Comparison of ENCODE assay signal across 1 cellular context in the genomic region with DNA sequence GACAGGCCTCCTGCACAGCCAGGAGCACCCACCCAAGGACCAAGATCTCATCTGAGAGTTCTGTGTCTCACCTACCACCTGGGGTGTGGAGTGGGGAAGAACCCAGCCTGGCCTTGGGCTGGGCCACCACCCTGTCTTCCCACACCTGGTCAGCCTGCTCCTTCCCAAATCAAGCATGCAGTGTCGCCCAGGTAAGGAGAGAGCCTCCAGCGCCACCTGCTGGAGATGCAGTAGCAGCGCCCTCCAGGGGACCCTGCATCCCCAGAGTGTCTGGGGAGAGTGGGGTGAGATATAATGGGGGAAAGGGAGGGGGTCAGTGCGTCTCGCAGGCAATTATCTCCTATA.
TF ChIP-seq lines count a peak whose summit lies in the region.

No MANE protein-coding gene starts in this region.

TF ChIP-seq in K562, 482 proteins besides CTCF, POLR2A, EP300 and RAD21 (continued from another document and continues in another):
- TF ChIP-seq, protein P1, sequence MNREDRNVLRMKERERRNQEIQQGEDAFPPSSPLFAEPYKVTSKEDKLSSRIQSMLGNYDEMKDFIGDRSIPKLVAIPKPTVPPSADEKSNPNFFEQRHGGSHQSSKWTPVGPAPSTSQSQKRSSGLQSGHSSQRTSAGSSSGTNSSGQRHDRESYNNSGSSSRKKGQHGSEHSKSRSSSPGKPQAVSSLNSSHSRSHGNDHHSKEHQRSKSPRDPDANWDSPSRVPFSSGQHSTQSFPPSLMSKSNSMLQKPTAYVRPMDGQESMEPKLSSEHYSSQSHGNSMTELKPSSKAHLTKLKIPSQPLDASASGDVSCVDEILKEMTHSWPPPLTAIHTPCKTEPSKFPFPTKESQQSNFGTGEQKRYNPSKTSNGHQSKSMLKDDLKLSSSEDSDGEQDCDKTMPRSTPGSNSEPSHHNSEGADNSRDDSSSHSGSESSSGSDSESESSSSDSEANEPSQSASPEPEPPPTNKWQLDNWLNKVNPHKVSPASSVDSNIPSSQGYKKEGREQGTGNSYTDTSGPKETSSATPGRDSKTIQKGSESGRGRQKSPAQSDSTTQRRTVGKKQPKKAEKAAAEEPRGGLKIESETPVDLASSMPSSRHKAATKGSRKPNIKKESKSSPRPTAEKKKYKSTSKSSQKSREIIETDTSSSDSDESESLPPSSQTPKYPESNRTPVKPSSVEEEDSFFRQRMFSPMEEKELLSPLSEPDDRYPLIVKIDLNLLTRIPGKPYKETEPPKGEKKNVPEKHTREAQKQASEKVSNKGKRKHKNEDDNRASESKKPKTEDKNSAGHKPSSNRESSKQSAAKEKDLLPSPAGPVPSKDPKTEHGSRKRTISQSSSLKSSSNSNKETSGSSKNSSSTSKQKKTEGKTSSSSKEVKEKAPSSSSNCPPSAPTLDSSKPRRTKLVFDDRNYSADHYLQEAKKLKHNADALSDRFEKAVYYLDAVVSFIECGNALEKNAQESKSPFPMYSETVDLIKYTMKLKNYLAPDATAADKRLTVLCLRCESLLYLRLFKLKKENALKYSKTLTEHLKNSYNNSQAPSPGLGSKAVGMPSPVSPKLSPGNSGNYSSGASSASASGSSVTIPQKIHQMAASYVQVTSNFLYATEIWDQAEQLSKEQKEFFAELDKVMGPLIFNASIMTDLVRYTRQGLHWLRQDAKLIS (CRISPR knock-in tag; IDR thresholded peaks at IDR 0.05), result 0 out of 2 replicates have a peak, but pooled peaks have one; percentile 1
- TF ChIP-seq CREBBP (IDR thresholded peaks at IDR 0.05; ENCODE audit: low read depth, low read length) (no peak), POLR2G (IDR thresholded peaks at IDR 0.05; ENCODE audit: low read depth, low read length) (no peak), COPS2 (conservative IDR thresholded peaks at IDR 0.05) (no peak), POLR2B (IDR thresholded peaks at IDR 0.05; ENCODE audit: low read depth, partially characterized antibody) (no peak), NBN (IDR thresholded peaks at IDR 0.05; ENCODE audit: low read depth) (no peak), ZNF583 (CRISPR knock-in tag; IDR thresholded peaks at IDR 0.05) (no peak), PRMT5 (CRISPR knock-in tag; IDR thresholded peaks at IDR 0.05) (no peak), HOXB6 (CRISPR knock-in tag; IDR thresholded peaks at IDR 0.05; ENCODE audit: borderline replicate concordance) (no peak), ZC3H8 (IDR thresholded peaks at IDR 0.05) (no peak), HLTF (IDR thresholded peaks at IDR 0.05) (no peak), ZNF561 (CRISPR knock-in tag; conservative IDR thresholded peaks at IDR 0.05) (no peak), NONO (IDR thresholded peaks at IDR 0.05; ENCODE audit: low read depth in 2 of 2, low read length in 1 of 2) (no peak), PML (IDR thresholded peaks at IDR 0.05; ENCODE audit: low read length) (no peak), KLF6 (CRISPR knock-in tag; IDR thresholded peaks at IDR 0.05; ENCODE audit: borderline replicate concordance) (no peak), ZNF311 (CRISPR knock-in tag; IDR thresholded peaks at IDR 0.05) (no peak), HNRNPK (IDR thresholded peaks at IDR 0.05; ENCODE audit: low read depth, low read length, poor library complexity, severe bottlenecking) (no peak), NEUROD1 (IDR thresholded peaks at IDR 0.05; ENCODE audit: borderline replicate concordance, low read depth, low read length, partially characterized antibody) (peak; percentile 25), SAP30 (IDR thresholded peaks at IDR 0.05; ENCODE audit: borderline replicate concordance, insufficient read depth, low read depth, low read length, poor library complexity, severe bottlenecking) (no peak), RBM15 (IDR thresholded peaks at IDR 0.05; ENCODE audit: insufficient read depth, low read length) (no peak), L3MBTL2 (IDR thresholded peaks at IDR 0.05) (no peak), XRCC5 (IDR thresholded peaks at IDR 0.05; ENCODE audit: low read depth, low read length) (peak; percentile 74; the same call in 1 of the 2 replicates), KDM4B (IDR thresholded peaks at IDR 0.05; ENCODE audit: borderline replicate concordance in 2 of 2, low read depth in 1 of 2) (no peak), MECOM (CRISPR knock-in tag; IDR thresholded peaks at IDR 0.05) (0 out of 2 replicates have a peak, but pooled peaks have one; percentile 2), PYGO2 (tag; IDR thresholded peaks at IDR 0.05) (no peak), SMC3 (conservative IDR thresholded peaks at IDR 0.05; ENCODE audit: insufficient read depth, low read depth, low read length) (peak; percentile 99), SMARCA5 (IDR thresholded peaks at IDR 0.05) (no peak), RBBP5 (IDR thresholded peaks at IDR 0.05; ENCODE audit: borderline replicate concordance, insufficient read depth, low read length, poor library complexity, severe bottlenecking) (no peak), BMI1 (IDR thresholded peaks at IDR 0.05; ENCODE audit: low read length) (no peak), RBM22 (IDR thresholded peaks at IDR 0.05; ENCODE audit: low read depth, low read length, poor library complexity, severe bottlenecking) (no peak), RFX5 (IDR thresholded peaks at IDR 0.05; ENCODE audit: low read depth, low read length) (no peak), PTBP1 (IDR thresholded peaks at IDR 0.05; ENCODE audit: low read depth, low read length) (no peak), ZNF785 (CRISPR knock-in tag; IDR thresholded peaks at IDR 0.05) (no peak), HNRNPH1 (optimal IDR thresholded peaks at IDR 0.05; ENCODE audit: low read depth, low read length) (no peak), FOXA3 (CRISPR knock-in tag; conservative IDR thresholded peaks at IDR 0.05 in 1 of 2, IDR thresholded peaks at IDR 0.05 in 1 of 2) (no peak), SMARCE1 (IDR thresholded peaks at IDR 0.05) (no peak), LCOR (CRISPR knock-in tag; IDR thresholded peaks at IDR 0.05) (peak; percentile 35; the same call in 1 of the 2 replicates)
- TF ChIP-seq, protein P2, sequence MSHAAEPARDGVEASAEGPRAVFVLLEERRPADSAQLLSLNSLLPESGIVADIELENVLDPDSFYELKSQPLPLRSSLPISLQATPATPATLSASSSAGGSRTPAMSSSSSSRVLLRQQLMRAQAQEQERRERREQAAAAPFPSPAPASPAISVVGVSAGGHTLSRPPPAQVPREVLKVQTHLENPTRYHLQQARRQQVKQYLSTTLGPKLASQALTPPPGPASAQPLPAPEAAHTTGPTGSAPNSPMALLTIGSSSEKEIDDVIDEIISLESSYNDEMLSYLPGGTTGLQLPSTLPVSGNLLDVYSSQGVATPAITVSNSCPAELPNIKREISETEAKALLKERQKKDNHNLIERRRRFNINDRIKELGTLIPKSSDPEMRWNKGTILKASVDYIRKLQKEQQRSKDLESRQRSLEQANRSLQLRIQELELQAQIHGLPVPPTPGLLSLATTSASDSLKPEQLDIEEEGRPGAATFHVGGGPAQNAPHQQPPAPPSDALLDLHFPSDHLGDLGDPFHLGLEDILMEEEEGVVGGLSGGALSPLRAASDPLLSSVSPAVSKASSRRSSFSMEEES (CRISPR knock-in tag; IDR thresholded peaks at IDR 0.05), result no peak
- TF ChIP-seq, protein P3, sequence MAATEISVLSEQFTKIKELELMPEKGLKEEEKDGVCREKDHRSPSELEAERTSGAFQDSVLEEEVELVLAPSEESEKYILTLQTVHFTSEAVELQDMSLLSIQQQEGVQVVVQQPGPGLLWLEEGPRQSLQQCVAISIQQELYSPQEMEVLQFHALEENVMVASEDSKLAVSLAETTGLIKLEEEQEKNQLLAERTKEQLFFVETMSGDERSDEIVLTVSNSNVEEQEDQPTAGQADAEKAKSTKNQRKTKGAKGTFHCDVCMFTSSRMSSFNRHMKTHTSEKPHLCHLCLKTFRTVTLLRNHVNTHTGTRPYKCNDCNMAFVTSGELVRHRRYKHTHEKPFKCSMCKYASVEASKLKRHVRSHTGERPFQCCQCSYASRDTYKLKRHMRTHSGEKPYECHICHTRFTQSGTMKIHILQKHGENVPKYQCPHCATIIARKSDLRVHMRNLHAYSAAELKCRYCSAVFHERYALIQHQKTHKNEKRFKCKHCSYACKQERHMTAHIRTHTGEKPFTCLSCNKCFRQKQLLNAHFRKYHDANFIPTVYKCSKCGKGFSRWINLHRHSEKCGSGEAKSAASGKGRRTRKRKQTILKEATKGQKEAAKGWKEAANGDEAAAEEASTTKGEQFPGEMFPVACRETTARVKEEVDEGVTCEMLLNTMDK (IDR thresholded peaks at IDR 0.05; ENCODE audit: borderline replicate concordance, insufficient read depth, low read depth, low read length, poor library complexity, severe bottlenecking), result peak; percentile 33
- TF ChIP-seq, protein P4, sequence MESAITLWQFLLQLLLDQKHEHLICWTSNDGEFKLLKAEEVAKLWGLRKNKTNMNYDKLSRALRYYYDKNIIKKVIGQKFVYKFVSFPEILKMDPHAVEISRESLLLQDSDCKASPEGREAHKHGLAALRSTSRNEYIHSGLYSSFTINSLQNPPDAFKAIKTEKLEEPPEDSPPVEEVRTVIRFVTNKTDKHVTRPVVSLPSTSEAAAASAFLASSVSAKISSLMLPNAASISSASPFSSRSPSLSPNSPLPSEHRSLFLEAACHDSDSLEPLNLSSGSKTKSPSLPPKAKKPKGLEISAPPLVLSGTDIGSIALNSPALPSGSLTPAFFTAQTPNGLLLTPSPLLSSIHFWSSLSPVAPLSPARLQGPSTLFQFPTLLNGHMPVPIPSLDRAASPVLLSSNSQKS (CRISPR knock-in tag; IDR thresholded peaks at IDR 0.05), result no peak
- TF ChIP-seq, protein P5, sequence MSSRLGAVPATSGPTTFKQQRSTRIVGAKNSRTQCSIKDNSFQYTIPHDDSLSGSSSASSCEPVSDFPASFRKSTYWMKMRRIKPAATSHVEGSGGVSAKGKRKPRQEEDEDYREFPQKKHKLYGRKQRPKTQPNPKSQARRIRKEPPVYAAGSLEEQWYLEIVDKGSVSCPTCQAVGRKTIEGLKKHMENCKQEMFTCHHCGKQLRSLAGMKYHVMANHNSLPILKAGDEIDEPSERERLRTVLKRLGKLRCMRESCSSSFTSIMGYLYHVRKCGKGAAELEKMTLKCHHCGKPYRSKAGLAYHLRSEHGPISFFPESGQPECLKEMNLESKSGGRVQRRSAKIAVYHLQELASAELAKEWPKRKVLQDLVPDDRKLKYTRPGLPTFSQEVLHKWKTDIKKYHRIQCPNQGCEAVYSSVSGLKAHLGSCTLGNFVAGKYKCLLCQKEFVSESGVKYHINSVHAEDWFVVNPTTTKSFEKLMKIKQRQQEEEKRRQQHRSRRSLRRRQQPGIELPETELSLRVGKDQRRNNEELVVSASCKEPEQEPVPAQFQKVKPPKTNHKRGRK (tag; IDR thresholded peaks at IDR 0.05), result no peak
- TF ChIP-seq, protein P6, sequence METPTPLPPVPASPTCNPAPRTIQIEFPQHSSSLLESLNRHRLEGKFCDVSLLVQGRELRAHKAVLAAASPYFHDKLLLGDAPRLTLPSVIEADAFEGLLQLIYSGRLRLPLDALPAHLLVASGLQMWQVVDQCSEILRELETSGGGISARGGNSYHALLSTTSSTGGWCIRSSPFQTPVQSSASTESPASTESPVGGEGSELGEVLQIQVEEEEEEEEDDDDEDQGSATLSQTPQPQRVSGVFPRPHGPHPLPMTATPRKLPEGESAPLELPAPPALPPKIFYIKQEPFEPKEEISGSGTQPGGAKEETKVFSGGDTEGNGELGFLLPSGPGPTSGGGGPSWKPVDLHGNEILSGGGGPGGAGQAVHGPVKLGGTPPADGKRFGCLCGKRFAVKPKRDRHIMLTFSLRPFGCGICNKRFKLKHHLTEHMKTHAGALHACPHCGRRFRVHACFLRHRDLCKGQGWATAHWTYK (CRISPR knock-in tag; IDR thresholded peaks at IDR 0.05), result no peak; the same call in 1 of the 2 replicates
- TF ChIP-seq, protein P7, sequence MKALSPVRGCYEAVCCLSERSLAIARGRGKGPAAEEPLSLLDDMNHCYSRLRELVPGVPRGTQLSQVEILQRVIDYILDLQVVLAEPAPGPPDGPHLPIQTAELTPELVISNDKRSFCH (CRISPR knock-in tag; IDR thresholded peaks at IDR 0.05), result no peak
- TF ChIP-seq, protein P7 (tag; IDR thresholded peaks at IDR 0.05), result 0 out of 2 replicates have a peak, but pooled peaks have one; percentile 64
- TF ChIP-seq, protein P8, sequence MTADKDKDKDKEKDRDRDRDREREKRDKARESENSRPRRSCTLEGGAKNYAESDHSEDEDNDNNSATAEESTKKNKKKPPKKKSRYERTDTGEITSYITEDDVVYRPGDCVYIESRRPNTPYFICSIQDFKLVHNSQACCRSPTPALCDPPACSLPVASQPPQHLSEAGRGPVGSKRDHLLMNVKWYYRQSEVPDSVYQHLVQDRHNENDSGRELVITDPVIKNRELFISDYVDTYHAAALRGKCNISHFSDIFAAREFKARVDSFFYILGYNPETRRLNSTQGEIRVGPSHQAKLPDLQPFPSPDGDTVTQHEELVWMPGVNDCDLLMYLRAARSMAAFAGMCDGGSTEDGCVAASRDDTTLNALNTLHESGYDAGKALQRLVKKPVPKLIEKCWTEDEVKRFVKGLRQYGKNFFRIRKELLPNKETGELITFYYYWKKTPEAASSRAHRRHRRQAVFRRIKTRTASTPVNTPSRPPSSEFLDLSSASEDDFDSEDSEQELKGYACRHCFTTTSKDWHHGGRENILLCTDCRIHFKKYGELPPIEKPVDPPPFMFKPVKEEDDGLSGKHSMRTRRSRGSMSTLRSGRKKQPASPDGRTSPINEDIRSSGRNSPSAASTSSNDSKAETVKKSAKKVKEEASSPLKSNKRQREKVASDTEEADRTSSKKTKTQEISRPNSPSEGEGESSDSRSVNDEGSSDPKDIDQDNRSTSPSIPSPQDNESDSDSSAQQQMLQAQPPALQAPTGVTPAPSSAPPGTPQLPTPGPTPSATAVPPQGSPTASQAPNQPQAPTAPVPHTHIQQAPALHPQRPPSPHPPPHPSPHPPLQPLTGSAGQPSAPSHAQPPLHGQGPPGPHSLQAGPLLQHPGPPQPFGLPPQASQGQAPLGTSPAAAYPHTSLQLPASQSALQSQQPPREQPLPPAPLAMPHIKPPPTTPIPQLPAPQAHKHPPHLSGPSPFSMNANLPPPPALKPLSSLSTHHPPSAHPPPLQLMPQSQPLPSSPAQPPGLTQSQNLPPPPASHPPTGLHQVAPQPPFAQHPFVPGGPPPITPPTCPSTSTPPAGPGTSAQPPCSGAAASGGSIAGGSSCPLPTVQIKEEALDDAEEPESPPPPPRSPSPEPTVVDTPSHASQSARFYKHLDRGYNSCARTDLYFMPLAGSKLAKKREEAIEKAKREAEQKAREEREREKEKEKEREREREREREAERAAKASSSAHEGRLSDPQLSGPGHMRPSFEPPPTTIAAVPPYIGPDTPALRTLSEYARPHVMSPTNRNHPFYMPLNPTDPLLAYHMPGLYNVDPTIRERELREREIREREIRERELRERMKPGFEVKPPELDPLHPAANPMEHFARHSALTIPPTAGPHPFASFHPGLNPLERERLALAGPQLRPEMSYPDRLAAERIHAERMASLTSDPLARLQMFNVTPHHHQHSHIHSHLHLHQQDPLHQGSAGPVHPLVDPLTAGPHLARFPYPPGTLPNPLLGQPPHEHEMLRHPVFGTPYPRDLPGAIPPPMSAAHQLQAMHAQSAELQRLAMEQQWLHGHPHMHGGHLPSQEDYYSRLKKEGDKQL (CRISPR knock-in tag; IDR thresholded peaks at IDR 0.05; ENCODE audit: borderline replicate concordance), result no peak
- TF ChIP-seq, protein P9, sequence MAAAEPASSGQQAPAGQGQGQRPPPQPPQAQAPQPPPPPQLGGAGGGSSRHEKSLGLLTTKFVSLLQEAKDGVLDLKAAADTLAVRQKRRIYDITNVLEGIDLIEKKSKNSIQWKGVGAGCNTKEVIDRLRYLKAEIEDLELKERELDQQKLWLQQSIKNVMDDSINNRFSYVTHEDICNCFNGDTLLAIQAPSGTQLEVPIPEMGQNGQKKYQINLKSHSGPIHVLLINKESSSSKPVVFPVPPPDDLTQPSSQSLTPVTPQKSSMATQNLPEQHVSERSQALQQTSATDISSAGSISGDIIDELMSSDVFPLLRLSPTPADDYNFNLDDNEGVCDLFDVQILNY (CRISPR knock-in tag; IDR thresholded peaks at IDR 0.05), result no peak
